In the genomic region with DNA sequence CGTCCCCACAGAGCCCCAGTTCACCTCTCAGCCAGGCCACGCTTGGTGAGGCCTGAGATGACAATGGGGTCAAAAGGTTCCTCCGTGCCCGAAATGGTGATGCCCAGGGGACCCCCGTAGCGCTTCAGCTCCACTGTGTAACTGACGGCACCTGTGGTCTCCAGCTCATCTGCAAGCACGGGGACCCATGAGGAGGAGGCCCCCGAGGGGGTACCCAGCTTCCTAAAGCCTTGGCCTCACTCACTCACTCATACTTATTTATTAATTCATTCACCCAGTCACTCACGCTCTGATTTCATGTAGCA, we compare ENCODE assay signal across 22 cellular contexts. TPM values are rescaled to one million over a fixed set of nuclear protein-coding genes. Genes with fewer than 3 reads are reported as not detected.
DNase-seq lines count a peak whose midpoint lies in the region; ATAC-seq and TF ChIP-seq lines count a peak whose summit lies in the region.
"Had no signal": no experiment of that assay in that cellular context is flagged by ENCODE, and none has a peak within 500 bp of the region (broad histone marks: within the 10 kb centered on the region; RNA-seq: fewer than 3 reads in every experiment).

No MANE protein-coding gene starts in this region.

- peak overlapping the region; percentile 28 for H3K4me2 ChIP-seq in Karpas-422 (ENCODE audit: low read depth, low read length, poor library complexity, severe bottlenecking)

- no peaks in the 10 kb centered on the region for H3K36me3 ChIP-seq in right atrium auricular region
- H3K36me3 ChIP-seq in Karpas-422 (ENCODE audit: insufficient read depth, low read length) = no peaks in the 10 kb centered on the region
- no peaks in the 10 kb centered on the region for H3K36me3 ChIP-seq in uterus
- H3K36me3 ChIP-seq: MG63 had no signal

- TF ChIP-seq CTCF in right atrium auricular region (IDR thresholded peaks at IDR 0.05) (no peak), uterus (IDR thresholded peaks at IDR 0.05) (no peak)

- no peak for TF ChIP-seq POLR2A in uterus (IDR thresholded peaks at IDR 0.05)

- ATAC-seq in Right ventricle myocardium inferior = peak; percentile 4
- ATAC-seq in HG03460 (IDR thresholded peaks at IDR 0.05; ENCODE audit: unreplicated experiment) = no peak
- ATAC-seq: CD8-positive, alpha-beta T cell had no signal

- peaks cover 0 to 11% of the 10 kb centered on the region in 2 donors for H3K4me1 ChIP-seq in right atrium auricular region
- peaks cover 27% of the 10 kb centered on the region for H3K4me1 ChIP-seq in Karpas-422 (ENCODE audit: low read length)
- no peaks in the 10 kb centered on the region for H3K4me1 ChIP-seq in uterus
- H3K4me1 ChIP-seq: A549, Caco-2 had no signal

- intact Hi-C loops in Right ventricle myocardium inferior (cut with DNase I) (loop anchor here (1.0 to 5.0 kb wide), 2 partner anchors 39 to 413 kb away; no protein-coding TSS in a partner anchor), uterus (cut with DNase I; ENCODE audit: low total_unique reads) (no loop called here)

- no peaks in the 10 kb centered on the region for H3K9me3 ChIP-seq in right atrium auricular region
- H3K9me3 ChIP-seq in Karpas-422 (ENCODE audit: low read length) = no peaks in the 10 kb centered on the region
- H3K9me3 ChIP-seq in uterus = no peaks in the 10 kb centered on the region
- H3K9me3 ChIP-seq: A549, Caco-2, MG63 had no signal

- no peak overlapping the region for H3K27ac ChIP-seq in right atrium auricular region
- H3K27ac ChIP-seq in Karpas-422 (ENCODE audit: low read length) = no peak overlapping the region
- H3K27ac ChIP-seq in uterus = no peak overlapping the region
- H3K27ac ChIP-seq: C4-2B, SK-N-MC had no signal

- H3K79me2 ChIP-seq in Karpas-422 (ENCODE audit: low read length) = no peaks in the 10 kb centered on the region

- H2AFZ ChIP-seq in Karpas-422 (ENCODE audit: low read length) = no peak overlapping the region

- no peaks in the 10 kb centered on the region for H4K20me1 ChIP-seq in Karpas-422 (ENCODE audit: insufficient read depth, low read depth, low read length)

- no peaks in the 10 kb centered on the region for H3K9me2 ChIP-seq in Karpas-422 (replicated peaks; ENCODE audit: insufficient read depth, low read length)

- no peak overlapping the region for H3K9ac ChIP-seq in Karpas-422 (ENCODE audit: low read length)

- no peaks in the 10 kb centered on the region for H3K27me3 ChIP-seq in right atrium auricular region
- no peaks in the 10 kb centered on the region for H3K27me3 ChIP-seq in Karpas-422 (ENCODE audit: low read length)
- no peaks in the 10 kb centered on the region for H3K27me3 ChIP-seq in uterus
- H3K27me3 ChIP-seq: MG63 had no signal

- DNase-seq in Right ventricle myocardium inferior (ENCODE audit: missing footprints) (no peak), right atrium auricular region (ENCODE audit: low spot score) (no peak), Karpas-422 (peak; percentile 79), mesenteric fat pad (ENCODE audit: low spot score) (peak; percentile 87), uterus (peak; percentile 10 to 11)
- no peak for DNase-seq in stimulated activated CD4-positive, alpha-beta T cell treated with anti-CD3 and anti-CD28 coated beads, Interleukin-12 subunit alpha, Interleukin-12 subunit beta, amount 100 ng/mL, for 4 hours
- DNase-seq: AML-193; CD8-positive, alpha-beta T cell; H9; KBM-7; MG63; NCI-H2029; NCI-H446; NCI-H526; NCI-H82; RPMI8226; SIG-M5 had no signal

- no peak overlapping the region for H3K4me3 ChIP-seq in right atrium auricular region
- H3K4me3 ChIP-seq in Karpas-422 (ENCODE audit: low read length) = no peak overlapping the region
- no peak overlapping the region for H3K4me3 ChIP-seq in uterus
- H3K4me3 ChIP-seq: A549, MG63, SK-N-MC had no signal

RNA-seq across cellular contexts. Expression of gene GRIP2, which starts 30.4 kb away (rescaled TPM):
- 39.3 TPM for total RNA-seq in Right ventricle myocardium inferior
- 10 to 100 TPM in 1 of 2 donors, 1 to 10 TPM in 1; 7.1 to 13.2 TPM for total RNA-seq in right atrium auricular region
- not detected in 2 replicates for total RNA-seq in Karpas-422 (2014; rRNA removed; shearing (Covaris generic); ENCODE audit: low replicate concordance)
- 0.71 TPM for total RNA-seq in mesenteric fat pad
- 1 to 10 TPM in 3 of 4 donors, under 1 TPM in 1; 0.77 to 8.0 (median 2.1) TPM for total RNA-seq in uterus
- total RNA-seq: CD8-positive, alpha-beta T cell had no signal

Comparison
In these comparisons a context has a peak if more than half of its experiments do, and no peak if none do; other contexts are left out.
1. DNase-seq: peak in Karpas-422 (single experiment), mesenteric fat pad (single experiment) and uterus (2 of 2); none in Right ventricle myocardium inferior (single experiment), right atrium auricular region (single experiment) and stimulated activated CD4-positive, alpha-beta T cell treated with anti-CD3 and anti-CD28 coated beads, Interleukin-12 subunit alpha, Interleukin-12 subunit beta, amount 100 ng/mL, for 4 hours (single experiment).